1 cellular context compared by ENCODE assay signal in the genomic region with DNA sequence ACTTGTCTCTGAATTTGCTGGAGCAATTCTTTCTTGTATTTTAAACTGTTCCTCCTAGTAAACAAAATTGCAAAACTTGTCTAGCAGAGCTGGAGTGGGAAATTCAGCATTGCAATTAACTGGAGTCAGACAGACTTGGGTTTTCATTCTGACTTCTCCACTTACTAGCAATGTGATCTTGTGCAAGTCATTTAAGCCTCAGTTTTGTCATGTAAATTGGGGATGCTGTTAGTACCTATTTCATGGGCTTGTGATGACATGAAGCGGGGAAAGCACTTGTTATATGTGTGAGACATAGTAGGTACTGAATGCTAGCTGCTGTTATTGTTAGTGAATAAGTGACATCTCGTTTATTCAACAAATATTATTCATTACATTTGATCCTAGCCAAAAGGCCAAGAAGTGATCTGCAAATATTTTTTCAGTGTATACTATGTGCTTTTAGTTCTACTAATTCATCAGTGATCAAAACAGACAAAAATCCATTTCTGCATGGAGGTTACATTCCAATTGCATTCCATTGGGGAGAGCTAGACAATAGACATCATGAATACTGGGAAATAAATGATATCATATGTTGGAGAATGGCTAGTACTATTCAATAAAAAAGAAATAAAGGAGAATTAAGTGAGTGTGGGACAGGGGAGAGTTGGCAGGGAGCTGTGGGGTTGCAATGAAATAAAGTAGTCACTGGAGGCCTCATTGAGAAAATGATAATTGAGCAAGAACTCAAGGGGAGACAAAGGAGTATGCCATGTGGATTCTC.
TF ChIP-seq lines count a peak whose summit lies in the region.

No MANE protein-coding gene starts in this region.

TF ChIP-seq in IMR-90, 13 proteins besides CTCF, POLR2A, EP300 and RAD21 (continued from another document):
- TF ChIP-seq NFE2L2 (IDR thresholded peaks at IDR 0.05; ENCODE audit: low read depth, low read length): no peak
- TF ChIP-seq, protein P1, sequence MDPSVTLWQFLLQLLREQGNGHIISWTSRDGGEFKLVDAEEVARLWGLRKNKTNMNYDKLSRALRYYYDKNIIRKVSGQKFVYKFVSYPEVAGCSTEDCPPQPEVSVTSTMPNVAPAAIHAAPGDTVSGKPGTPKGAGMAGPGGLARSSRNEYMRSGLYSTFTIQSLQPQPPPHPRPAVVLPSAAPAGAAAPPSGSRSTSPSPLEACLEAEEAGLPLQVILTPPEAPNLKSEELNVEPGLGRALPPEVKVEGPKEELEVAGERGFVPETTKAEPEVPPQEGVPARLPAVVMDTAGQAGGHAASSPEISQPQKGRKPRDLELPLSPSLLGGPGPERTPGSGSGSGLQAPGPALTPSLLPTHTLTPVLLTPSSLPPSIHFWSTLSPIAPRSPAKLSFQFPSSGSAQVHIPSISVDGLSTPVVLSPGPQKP (IDR thresholded peaks at IDR 0.05; ENCODE audit: borderline replicate concordance, low read depth, low read length): no peak
- no peak for TF ChIP-seq FOS (IDR thresholded peaks at IDR 0.05; ENCODE audit: low read depth, low read length)
- TF ChIP-seq CHD1 (IDR thresholded peaks at IDR 0.05; ENCODE audit: low read depth, low read length): no peak
